In genomic region chr10:8102708-8103401, GRCh38 we compare ENCODE assay signal across 1 cellular context.
TF ChIP-seq lines count a peak whose summit lies in the region.

No MANE protein-coding gene starts in this region.

TF ChIP-seq in HEK293, 187 proteins besides CTCF, POLR2A, EP300 and RAD21 (continued from another document):
- no peak for TF ChIP-seq ZBTB26 (tag by site-specific recombination; optimal IDR thresholded peaks at IDR 0.05)
- no peak for TF ChIP-seq PRDM1 (tag by site-specific recombination; IDR thresholded peaks at IDR 0.05)
- no peak for TF ChIP-seq KLF8 (tag by site-specific recombination; IDR thresholded peaks at IDR 0.05)
- no peak for TF ChIP-seq ZNF692 (tag by site-specific recombination; IDR thresholded peaks at IDR 0.05)
- no peak for TF ChIP-seq ZNF324 (tag by site-specific recombination; IDR thresholded peaks at IDR 0.05)
- no peak for TF ChIP-seq TRIM28 (IDR thresholded peaks at IDR 0.05; ENCODE audit: borderline replicate concordance, low read length)
- no peak for TF ChIP-seq ZNF514 (tag by site-specific recombination; IDR thresholded peaks at IDR 0.05)
- no peak for TF ChIP-seq ZNF24 (tag by site-specific recombination; IDR thresholded peaks at IDR 0.05)
- no peak for TF ChIP-seq ZNF366 (tag by site-specific recombination; conservative IDR thresholded peaks at IDR 0.05)
- no peak for TF ChIP-seq ZNF660 (tag by site-specific recombination; IDR thresholded peaks at IDR 0.05)
- no peak for TF ChIP-seq ZNF837 (tag by site-specific recombination; IDR thresholded peaks at IDR 0.05)
- TF ChIP-seq ZNF391 (tag by site-specific recombination; IDR thresholded peaks at IDR 0.05; ENCODE audit: borderline replicate concordance, low read depth) = no peak
- TF ChIP-seq ZNF624 (tag by site-specific recombination; IDR thresholded peaks at IDR 0.05) = no peak
- no peak for TF ChIP-seq ZNF791 (tag by site-specific recombination; IDR thresholded peaks at IDR 0.05)
- no peak for TF ChIP-seq ZNF830 (tag by site-specific recombination; IDR thresholded peaks at IDR 0.05; ENCODE audit: low read depth)
- TF ChIP-seq SP2 (tag by site-specific recombination; IDR thresholded peaks at IDR 0.05) = no peak
- no peak for TF ChIP-seq ZNF175 (tag by site-specific recombination; IDR thresholded peaks at IDR 0.05)
- TF ChIP-seq ZNF335 (tag by site-specific recombination; conservative IDR thresholded peaks at IDR 0.05) = no peak
- no peak for TF ChIP-seq ZNF473 (tag by site-specific recombination; IDR thresholded peaks at IDR 0.05)
- no peak for TF ChIP-seq ZBTB6 (tag by site-specific recombination; IDR thresholded peaks at IDR 0.05)
- TF ChIP-seq ZBTB20 (tag by site-specific recombination; IDR thresholded peaks at IDR 0.05) = no peak
- no peak for TF ChIP-seq ZNF37A (tag by site-specific recombination; IDR thresholded peaks at IDR 0.05)
- TF ChIP-seq ZNF792 (tag by site-specific recombination; IDR thresholded peaks at IDR 0.05) = no peak
- no peak for TF ChIP-seq ZNF292 (tag by site-specific recombination; IDR thresholded peaks at IDR 0.05; ENCODE audit: borderline replicate concordance, low read depth)
- peak; percentile 100 for TF ChIP-seq WT1 (tag by site-specific recombination; IDR thresholded peaks at IDR 0.05)
- no peak for TF ChIP-seq ZNF621 (tag by site-specific recombination; IDR thresholded peaks at IDR 0.05)
- TF ChIP-seq HOXA7 (CRISPR knock-in tag; IDR thresholded peaks at IDR 0.05; ENCODE audit: borderline replicate concordance) = no peak
- TF ChIP-seq PATZ1 (tag by site-specific recombination; IDR thresholded peaks at IDR 0.05) = peak; percentile 42; the same call in 1 of the 2 replicates
- no peak for TF ChIP-seq ZNF544 (tag by site-specific recombination; IDR thresholded peaks at IDR 0.05)
- TF ChIP-seq BCL11A (tag by site-specific recombination; IDR thresholded peaks at IDR 0.05; ENCODE audit: low read depth) = no peak
- no peak for TF ChIP-seq ZNF585B (tag by site-specific recombination; IDR thresholded peaks at IDR 0.05)
- peak; percentile 90 for TF ChIP-seq GLIS1 (tag by site-specific recombination; IDR thresholded peaks at IDR 0.05)
- no peak for TF ChIP-seq ZNF10 (tag by site-specific recombination; IDR thresholded peaks at IDR 0.05)
